Comparison of ENCODE assay signal across 14 cellular contexts in the genomic region with DNA sequence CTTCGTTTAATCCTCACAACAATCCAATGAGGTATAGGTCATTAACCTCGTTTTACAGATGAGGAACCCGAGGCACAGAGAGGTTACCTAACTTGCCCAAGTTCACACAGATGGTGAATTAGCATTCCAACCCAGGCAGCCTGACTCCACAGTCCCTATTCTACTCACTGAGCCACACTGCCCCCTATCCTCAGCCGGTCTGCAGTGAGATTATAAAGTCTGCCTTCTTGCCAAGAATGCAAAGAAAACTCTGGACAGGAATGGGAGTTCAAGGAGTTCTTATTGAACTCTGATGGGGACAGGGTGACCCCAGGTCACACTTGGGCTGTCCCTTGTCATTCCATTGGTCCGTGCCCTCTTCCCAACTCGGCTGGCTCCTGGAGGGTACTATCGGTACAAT.
DNase-seq lines count a peak whose midpoint lies in the region; ATAC-seq, FAIRE-seq and TF ChIP-seq lines count a peak whose summit lies in the region.
"Had no signal": no experiment of that assay in that cellular context is flagged by ENCODE, and none has a peak within 500 bp of the region (broad histone marks: within the 10 kb centered on the region; RNA-seq: fewer than 3 reads in every experiment).

No MANE protein-coding gene starts in this region.

- peaks cover 68% of the 10 kb centered on the region for H3K4me1 ChIP-seq in DOHH2 (ENCODE audit: control insufficient read depth, low read length)
- H3K4me1 ChIP-seq in PC-9 (replicated peaks; ENCODE audit: insufficient read depth) = no peaks in the 10 kb centered on the region

- H3K4me3 ChIP-seq in DOHH2 (ENCODE audit: low read length) (no peak overlapping the region), PC-9 (no peak overlapping the region), fibroblast of villous mesenchyme (ENCODE audit: low read depth, low read length) (no peak overlapping the region)

- CTCF ChIA-PET in PC-9 (lab: Charles Lee) = no interaction called here

- H4K20me1 ChIP-seq in DOHH2 (ENCODE audit: control insufficient read depth, insufficient read depth, low read depth, low read length) (no peaks in the 10 kb centered on the region), PC-9 (ENCODE audit: insufficient read depth) (no peaks in the 10 kb centered on the region)

- no peaks in the 10 kb centered on the region for H3K9me2 ChIP-seq in DOHH2 (replicated peaks; ENCODE audit: control insufficient read depth, low read length)
- H3K9me2 ChIP-seq in PC-9 (ENCODE audit: insufficient read depth) = no peaks in the 10 kb centered on the region

- FAIRE-seq in GM12891 (lab: Jason Lieb, UNC) = peak; percentile 65

- peak overlapping the region; percentile 6; the same call in 1 of the 2 replicates for H3K4me2 ChIP-seq in DOHH2 (ENCODE audit: low read length)
- H3K4me2 ChIP-seq in PC-9 = no peak overlapping the region

- H2AFZ ChIP-seq in PC-9 = no peak overlapping the region

- H3F3A ChIP-seq in DOHH2 (ENCODE audit: control insufficient read depth, insufficient read depth) = peaks cover 25% of the 10 kb centered on the region
- H3F3A ChIP-seq in PC-9 (ENCODE audit: insufficient read depth, low read depth) = 0 out of 2 replicates have a peak, but pooled peaks cover 3% of the 10 kb centered on the region

- H3K27me3 ChIP-seq in DOHH2 (ENCODE audit: control insufficient read depth, low read length) (no peaks in the 10 kb centered on the region), PC-9 (ENCODE audit: insufficient read depth, low read depth) (no peaks in the 10 kb centered on the region)

- BruUV-seq in PC-9 (replicated peaks; lab: Mats Ljungman, UMichigan) = no TSS peak

- H3K79me2 ChIP-seq in DOHH2 (ENCODE audit: control insufficient read depth, low read length) (peaks cover 6% of the 10 kb centered on the region), PC-9 (ENCODE audit: low read depth) (no peaks in the 10 kb centered on the region)

- POLR2A ChIA-PET in PC-9 (lab: Charles Lee; ENCODE audit: unreplicated experiment) = no interaction called here

- ATAC-seq in GM21528 (IDR thresholded peaks at IDR 0.05; ENCODE audit: low FRiP score, unreplicated experiment) = no peak
- ATAC-seq: activated T-helper 17 cell treated with anti-CD3 and anti-CD28 coated beads, Interleukin-2, amount 50 U/mL, for 72 hours had no signal

- 0 out of 2 replicates have a peak overlapping the region, but pooled peaks have one; percentile 13 for H3K27ac ChIP-seq in DOHH2 (ENCODE audit: low read depth, low read length)
- H3K27ac ChIP-seq in PC-9 = no peak overlapping the region
- H3K27ac ChIP-seq: HL-60, VCaP had no signal

- no peak for TF ChIP-seq POLR2A in GM12891 (IDR thresholded peaks at IDR 0.05; ENCODE audit: low read depth, low read length)

- TF ChIP-seq CTCF in DOHH2 (IDR thresholded peaks at IDR 0.05; ENCODE audit: low read depth, low read length, poor library complexity, severe bottlenecking) (peak; percentile 76), PC-9 (conservative IDR thresholded peaks at IDR 0.05) (peak; percentile 59), fibroblast of villous mesenchyme (IDR thresholded peaks at IDR 0.05; ENCODE audit: insufficient read depth, low read depth, low read length) (peak; percentile 25)

- H3K36me3 ChIP-seq in DOHH2 (ENCODE audit: control insufficient read depth, low read length) (peaks cover 15% of the 10 kb centered on the region), PC-9 (ENCODE audit: low read depth) (no peaks in the 10 kb centered on the region)

- H3K9me3 ChIP-seq in DOHH2 (ENCODE audit: control insufficient read depth, insufficient read depth, low read length) (no peaks in the 10 kb centered on the region), PC-9 (ENCODE audit: insufficient read depth, low read depth) (no peaks in the 10 kb centered on the region)

- intact Hi-C loops in PC-9 (cut with micrococcal nuclease; ENCODE audit: unreplicated experiment) = no loop called here

- DNase-seq in GM12891 (ENCODE audit: insufficient read length, low spot score) (no peak), PC-9 (no peak), fibroblast of villous mesenchyme (ENCODE audit: low read depth) (no peak), T-helper 9 cell (no peak), NCI-H526 (lab: John Stamatoyannopoulos, UW) (no peak), occipital lobe (lab: John Stamatoyannopoulos, UW) (no peak)
- DNase-seq: CD8-positive, alpha-beta memory T cell; kidney glomerular epithelial cell; NCI-H1436 had no signal

TF ChIP-seq in GM12891, 5 proteins besides CTCF, POLR2A, EP300 and RAD21:
- no peak for TF ChIP-seq TAF1 (IDR thresholded peaks at IDR 0.05; ENCODE audit: low read depth, low read length)
- no peak for TF ChIP-seq SPI1 (IDR thresholded peaks at IDR 0.05; ENCODE audit: low read depth, low read length)
- no peak for TF ChIP-seq PAX5 (IDR thresholded peaks at IDR 0.05; ENCODE audit: insufficient read depth, low read length, severe bottlenecking)
- no peak for TF ChIP-seq POU2F2 (IDR thresholded peaks at IDR 0.05; ENCODE audit: low read depth, low read length)
- TF ChIP-seq POLR2AphosphoS5 (IDR thresholded peaks at IDR 0.05; ENCODE audit: low read depth, low read length) = no peak

Comparison
In these comparisons a context has a peak if more than half of its experiments do, and no peak if none do; other contexts are left out.
1. CTCF ChIP-seq: peak in every context shown above with its lines; median percentile 76 in DOHH2; 59 in PC-9; 25 in fibroblast of villous mesenchyme.